21 cellular contexts compared by ENCODE assay signal in the genomic region with DNA sequence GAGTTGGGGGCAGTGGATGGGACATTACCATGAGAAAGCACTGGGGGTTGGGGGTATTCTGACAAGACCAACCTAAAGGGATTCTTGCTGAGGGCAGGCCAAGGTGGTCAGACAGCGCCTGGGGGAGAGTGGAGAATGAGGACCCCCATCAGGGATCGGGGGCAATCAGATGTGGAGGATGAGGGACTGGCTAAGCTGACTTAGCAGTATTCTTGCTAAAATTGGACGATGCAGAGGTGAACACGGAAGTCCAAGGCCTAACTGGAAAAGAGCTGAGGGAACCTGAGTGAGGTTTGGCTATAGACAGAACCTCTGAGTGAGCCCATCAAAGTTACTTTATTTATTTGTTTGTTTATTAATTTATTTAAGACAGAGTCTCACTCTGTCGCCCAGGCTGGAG. TPM values are rescaled to one million over a fixed set of nuclear protein-coding genes. Genes with fewer than 3 reads are reported as not detected.
"Had no signal": no experiment of that assay in that cellular context is flagged by ENCODE, and none has a peak within 500 bp of the region (broad histone marks: within the 10 kb centered on the region; RNA-seq: fewer than 3 reads in every experiment).

No MANE protein-coding gene starts in this region.

- H3K9me3 ChIP-seq: breast epithelium, heart left ventricle, lower lobe of right lung, pancreas had no signal

- H3K36me3 Mint-ChIP-seq: naive B cell had no signal

- H3K36me3 ChIP-seq: breast epithelium, heart left ventricle, lower lobe of right lung, pancreas had no signal

- H3K4me1 ChIP-seq: breast epithelium, lower lobe of right lung, pancreas had no signal

- ATAC-seq: effector memory CD8-positive, alpha-beta T cell; heart left ventricle; left colon; lower lobe of right lung; pancreas; sciatic nerve; stimulated activated naive CD8-positive, alpha-beta T cell treated with anti-CD3 and anti-CD28 coated beads, Interleukin-15, amount 100 ng/mL, for 72 hours had no signal

- H3K9me3 Mint-ChIP-seq: activated CD4-positive, alpha-beta memory T cell treated with anti-CD3 and anti-CD28 coated beads, Interleukin-2, amount 10 ng/mL, durations not matched to agents 7 days and 5 days; activated naive CD8-positive, alpha-beta T cell treated with anti-CD3 and anti-CD28 coated beads, Interleukin-2, amount 10 ng/mL, durations not matched to agents 7 days and 5 days; effector memory CD8-positive, alpha-beta T cell; naive B cell; stimulated activated naive CD8-positive, alpha-beta T cell treated with anti-CD3 and anti-CD28 coated beads, Interleukin-15, amount 100 ng/mL, for 72 hours; T-helper 1 cell treated with Interleukin-12 subunit alpha and Interleukin-12 subunit beta and Interleukin-4 antibody, amounts not matched to agents 30 μg/mL and 1 μg/mL, for 36 hours had no signal

- DNase-seq: activated CD4-positive, alpha-beta memory T cell treated with anti-CD3 and anti-CD28 coated beads, Interleukin-2, amount 10 ng/mL, durations not matched to agents 7 days and 5 days; activated CD4-positive, alpha-beta T cell treated with anti-CD3 and anti-CD28 coated beads for 4 hours; activated naive CD8-positive, alpha-beta T cell treated with anti-CD3 and anti-CD28 coated beads, Interleukin-2, amount 10 ng/mL, durations not matched to agents 7 days and 5 days; activated T-cell treated with anti-CD3 and anti-CD28 coated beads, Interleukin-2, amount 50 U/mL, for 48 hours; anterior cingulate cortex; cerebellar nuclear complex; effector memory CD8-positive, alpha-beta T cell; heart left ventricle; left colon; lower lobe of right lung; naive B cell; stimulated activated naive CD8-positive, alpha-beta T cell treated with anti-CD3 and anti-CD28 coated beads, Interleukin-15, amount 100 ng/mL, for 72 hours had no signal

- H3K27ac ChIP-seq: breast epithelium, epithelial cell of prostate, heart left ventricle, lower lobe of right lung, pancreas had no signal

- H3K4me3 Mint-ChIP-seq: activated CD4-positive, alpha-beta memory T cell treated with anti-CD3 and anti-CD28 coated beads, Interleukin-2, amount 10 ng/mL, durations not matched to agents 7 days and 5 days; activated naive CD8-positive, alpha-beta T cell treated with anti-CD3 and anti-CD28 coated beads, Interleukin-2, amount 10 ng/mL, durations not matched to agents 7 days and 5 days; effector memory CD8-positive, alpha-beta T cell; naive B cell; stimulated activated naive CD8-positive, alpha-beta T cell treated with anti-CD3 and anti-CD28 coated beads, Interleukin-15, amount 100 ng/mL, for 72 hours; T-helper 1 cell treated with Interleukin-12 subunit alpha and Interleukin-12 subunit beta and Interleukin-4 antibody, amounts not matched to agents 30 μg/mL and 1 μg/mL, for 36 hours had no signal

- H3K4me3 ChIP-seq: breast epithelium, heart left ventricle, lower lobe of right lung, pancreas had no signal

- H3K27me3 ChIP-seq: breast epithelium, heart left ventricle, pancreas had no signal

- FAIRE-seq: frontal cortex, islet of Langerhans, pancreas had no signal

- H3K27ac Mint-ChIP-seq: activated CD4-positive, alpha-beta memory T cell treated with anti-CD3 and anti-CD28 coated beads, Interleukin-2, amount 10 ng/mL, durations not matched to agents 7 days and 5 days; activated naive CD8-positive, alpha-beta T cell treated with anti-CD3 and anti-CD28 coated beads, Interleukin-2, amount 10 ng/mL, durations not matched to agents 7 days and 5 days; T-helper 1 cell treated with Interleukin-12 subunit alpha and Interleukin-12 subunit beta and Interleukin-4 antibody, amounts not matched to agents 30 μg/mL and 1 μg/mL, for 36 hours had no signal

- H3K27me3 Mint-ChIP-seq: activated CD4-positive, alpha-beta memory T cell treated with anti-CD3 and anti-CD28 coated beads, Interleukin-2, amount 10 ng/mL, durations not matched to agents 7 days and 5 days; activated naive CD8-positive, alpha-beta T cell treated with anti-CD3 and anti-CD28 coated beads, Interleukin-2, amount 10 ng/mL, durations not matched to agents 7 days and 5 days; effector memory CD8-positive, alpha-beta T cell; naive B cell; stimulated activated naive CD8-positive, alpha-beta T cell treated with anti-CD3 and anti-CD28 coated beads, Interleukin-15, amount 100 ng/mL, for 72 hours had no signal

RNA-seq across cellular contexts. Expression of a gene that starts 25.1 kb away (rescaled TPM):
- total RNA-seq: fibroblast of lung had no signal

RNA-seq across cellular contexts. Expression of a gene that starts 57.6 kb away (rescaled TPM):
- total RNA-seq: fibroblast of lung, temporal lobe had no signal
- polyA plus RNA-seq: fibroblast of lung had no signal
